ENCODE assay signal across 25 cellular contexts in genomic region chr10:31304261-31304970, GRCh38. TPM values are rescaled to one million over a fixed set of nuclear protein-coding genes. Genes with fewer than 3 reads are reported as not detected.
DNase-seq lines count a peak whose midpoint lies in the region; ATAC-seq and TF ChIP-seq lines count a peak whose summit lies in the region.
"Had no signal": no experiment of that assay in that cellular context is flagged by ENCODE, and none has a peak within 500 bp of the region (broad histone marks: within the 10 kb centered on the region; RNA-seq: fewer than 3 reads in every experiment).

No MANE protein-coding gene starts in this region.

- WGBS in mammary epithelial cell (ENCODE audit: low coverage, missing lambda C conversion rate): 59% methylated on average over 4 of the region's 6 CpGs

- no peak for ATAC-seq in stimulated activated naive B cell treated with anti-CD40 and anti-IgM and Interleukin-4, amounts not matched to agents 10 μg/mL and 1 μg/mL and 100 μg/mL, for 72 hours (replicated peaks)
- ATAC-seq: left lung, T-helper 17 cell had no signal

- no peak; the same call in 1 of the 2 replicates for TF ChIP-seq CTCF in AG10803 (conservative IDR thresholded peaks at IDR 0.05; ENCODE audit: low read length)
- no peak for TF ChIP-seq CTCF in mammary epithelial cell (conservative IDR thresholded peaks at IDR 0.05 in 1 of 2, IDR thresholded peaks at IDR 0.05 in 1 of 2; ENCODE audit: extremely low read depth in 1 of 2, insufficient read depth in 1 of 2, low read depth in 1 of 2, low read length in 2 of 2)

- no peaks in the 10 kb centered on the region for H3K27me3 Mint-ChIP-seq in IgD-negative memory B cell
- no peaks in the 10 kb centered on the region for H3K27me3 Mint-ChIP-seq in stimulated activated naive B cell treated with anti-CD40 and anti-IgM and Interleukin-4, amounts not matched to agents 10 μg/mL and 1 μg/mL and 100 μg/mL, for 72 hours
- H3K27me3 Mint-ChIP-seq: naive B cell had no signal

- no peak overlapping the region for H3K27ac ChIP-seq in mammary epithelial cell (ENCODE audit: insufficient read depth, low read depth, low read length)
- H3K27ac ChIP-seq: BLaER1, left lung had no signal

- no peak overlapping the region for H3K9ac ChIP-seq in mammary epithelial cell (ENCODE audit: insufficient read depth, low read length)
- H3K9ac ChIP-seq: BLaER1 had no signal

- peak overlapping the region in 2 of 3 donors; percentile 18 to 21 for H3K27ac Mint-ChIP-seq in IgD-negative memory B cell
- no peak overlapping the region for H3K27ac Mint-ChIP-seq in stimulated activated naive B cell treated with anti-CD40 and anti-IgM and Interleukin-4, amounts not matched to agents 10 μg/mL and 1 μg/mL and 100 μg/mL, for 72 hours
- H3K27ac Mint-ChIP-seq: activated T-cell treated with anti-CD3 and anti-CD28 coated beads, Interleukin-2, amount 50 U/mL, for 24 hours; T-helper 17 cell had no signal

- no peaks in the 10 kb centered on the region for H4K20me1 ChIP-seq in mammary epithelial cell (ENCODE audit: insufficient read depth, low read length)
- H4K20me1 ChIP-seq: BLaER1 had no signal

- peak; percentile 72 for DNase-seq in AG10803 (ENCODE audit: low read depth)
- DNase-seq in mammary epithelial cell: no peak
- peak; percentile 64 for DNase-seq in glomerular visceral epithelial cell (ENCODE audit: extremely low spot score)
- no peak for DNase-seq in stimulated activated naive B cell treated with anti-CD40 and anti-IgM and Interleukin-4, amounts not matched to agents 10 μg/mL and 1 μg/mL and 100 μg/mL, for 72 hours
- no peak for DNase-seq in putamen (ENCODE audit: low spot score)
- no peak for DNase-seq in HEK293T (ENCODE audit: extremely low spot score)
- DNase-seq in HUDEP-2 (lab: John Stamatoyannopoulos, UW; ENCODE audit: unreplicated experiment in 76 of 76): no peak
- DNase-seq: ACHN; activated CD4-positive, alpha-beta T cell treated with anti-CD3 and anti-CD28 coated beads for 4 hours; activated T-cell treated with anti-CD3 and anti-CD28 coated beads, Interleukin-2, amount 50 U/mL, for 24 hours; Calu3; cortex of kidney; EL; KG1; left lung; naive B cell; NCI-H1694 treated with DMSO at 0.1 percent for 48 hours; NCI-H748 treated with DMSO at 0.1 percent for 48 hours; RPMI8226; small intestine; stimulated activated CD4-positive, alpha-beta T cell treated with anti-CD3 and anti-CD28 coated beads, Interleukin-2, amount 100 ng/mL, for 24 hours; substantia nigra; T-helper 17 cell had no signal

- H2AFZ ChIP-seq in mammary epithelial cell (ENCODE audit: low read depth, low read length): peak overlapping the region; percentile 11

- no peaks in the 10 kb centered on the region for H3K27me3 ChIP-seq in mammary epithelial cell (ENCODE audit: insufficient read depth, low read length)
- H3K27me3 ChIP-seq: BLaER1, left lung had no signal

- CTCF ChIA-PET in mammary epithelial cell (lab: Charles Lee; ENCODE audit: low non-redundant PET) (no interaction called here), HEK293T (lab: Yijun Ruan, JAX) (no interaction called here)

- peaks cover 0 to 5% (median 0%) of the 10 kb centered on the region in 3 donors for H3K9me3 Mint-ChIP-seq in IgD-negative memory B cell
- peaks cover 0 to 2% of the 10 kb centered on the region in 2 donors for H3K9me3 Mint-ChIP-seq in stimulated activated naive B cell treated with anti-CD40 and anti-IgM and Interleukin-4, amounts not matched to agents 10 μg/mL and 1 μg/mL and 100 μg/mL, for 72 hours
- H3K9me3 Mint-ChIP-seq: activated T-cell treated with anti-CD3 and anti-CD28 coated beads, Interleukin-2, amount 50 U/mL, for 24 hours had no signal

- no peak overlapping the region for H3K4me3 Mint-ChIP-seq in IgD-negative memory B cell
- H3K4me3 Mint-ChIP-seq in stimulated activated naive B cell treated with anti-CD40 and anti-IgM and Interleukin-4, amounts not matched to agents 10 μg/mL and 1 μg/mL and 100 μg/mL, for 72 hours: no peak overlapping the region
- H3K4me3 Mint-ChIP-seq: activated T-cell treated with anti-CD3 and anti-CD28 coated beads, Interleukin-2, amount 50 U/mL, for 24 hours; naive B cell; T-helper 17 cell had no signal

- H3K4me2 ChIP-seq in mammary epithelial cell (ENCODE audit: insufficient read depth, low read depth, low read length): no peak overlapping the region
- H3K4me2 ChIP-seq: BLaER1 had no signal

- in situ Hi-C loops in mammary epithelial cell (cut with MboI; ENCODE audit: low sequenced_read_pairs in 2 of 2): no loop called here

- H3K36me3 ChIP-seq in mammary epithelial cell (ENCODE audit: insufficient read depth, low read length): no peaks in the 10 kb centered on the region
- H3K36me3 ChIP-seq: BLaER1, left lung had no signal

- no peak overlapping the region for H3K4me3 ChIP-seq in AG10803 (ENCODE audit: low read length)
- H3K4me3 ChIP-seq in mammary epithelial cell (replicated peaks in 1 of 3; ENCODE audit: insufficient read depth in 1 of 3, low read depth in 2 of 3, low read length in 3 of 3): no peak overlapping the region
- H3K4me3 ChIP-seq: BLaER1, left lung had no signal

- H3K79me2 ChIP-seq in mammary epithelial cell (ENCODE audit: insufficient read depth, low read length): no peaks in the 10 kb centered on the region

- BruUV-seq in mammary epithelial cell (replicated peaks; lab: Mats Ljungman, UMichigan): no TSS peak

- H3K4me1 ChIP-seq in mammary epithelial cell (ENCODE audit: insufficient read depth, low read length): peaks cover under 1% of the 10 kb centered on the region
- H3K4me1 ChIP-seq: BLaER1, left lung had no signal

- H3K9me3 ChIP-seq in mammary epithelial cell (replicated peaks; ENCODE audit: insufficient read depth, low read length): no peaks in the 10 kb centered on the region
- H3K9me3 ChIP-seq: BLaER1, left lung had no signal

- POLR2A ChIA-PET in HEK293T (lab: Yijun Ruan, JAX): no interaction called here

- peaks cover 3% of the 10 kb centered on the region for H3K36me3 Mint-ChIP-seq in IgD-negative memory B cell
- peaks cover 5 to 11% of the 10 kb centered on the region in 2 donors for H3K36me3 Mint-ChIP-seq in stimulated activated naive B cell treated with anti-CD40 and anti-IgM and Interleukin-4, amounts not matched to agents 10 μg/mL and 1 μg/mL and 100 μg/mL, for 72 hours

- intact Hi-C loops in mammary epithelial cell (cut with micrococcal nuclease): loop anchor here (5.0 kb wide), 1 partner anchor 52 kb away; no protein-coding TSS in a partner anchor

- dilution Hi-C loops in mammary epithelial cell (cut with HindIII; ENCODE audit: low sequenced_read_pairs): no loop called here

- H3K4me1 Mint-ChIP-seq in IgD-negative memory B cell: peaks cover 0 to 9% (median 3%) of the 10 kb centered on the region in 3 donors
- peaks cover 0 to 4% of the 10 kb centered on the region in 2 donors for H3K4me1 Mint-ChIP-seq in stimulated activated naive B cell treated with anti-CD40 and anti-IgM and Interleukin-4, amounts not matched to agents 10 μg/mL and 1 μg/mL and 100 μg/mL, for 72 hours
- H3K4me1 Mint-ChIP-seq: T-helper 17 cell had no signal

TF ChIP-seq in HEK293T, 16 proteins besides CTCF, POLR2A, EP300 and RAD21:
- TF ChIP-seq FOXA1 (IDR thresholded peaks at IDR 0.05): no peak
- no peak for TF ChIP-seq TARDBP (IDR thresholded peaks at IDR 0.05)
- TF ChIP-seq SP1 (IDR thresholded peaks at IDR 0.05): no peak
- TF ChIP-seq CTBP1 (IDR thresholded peaks at IDR 0.05; ENCODE audit: borderline replicate concordance): no peak
- TF ChIP-seq, protein P1, sequence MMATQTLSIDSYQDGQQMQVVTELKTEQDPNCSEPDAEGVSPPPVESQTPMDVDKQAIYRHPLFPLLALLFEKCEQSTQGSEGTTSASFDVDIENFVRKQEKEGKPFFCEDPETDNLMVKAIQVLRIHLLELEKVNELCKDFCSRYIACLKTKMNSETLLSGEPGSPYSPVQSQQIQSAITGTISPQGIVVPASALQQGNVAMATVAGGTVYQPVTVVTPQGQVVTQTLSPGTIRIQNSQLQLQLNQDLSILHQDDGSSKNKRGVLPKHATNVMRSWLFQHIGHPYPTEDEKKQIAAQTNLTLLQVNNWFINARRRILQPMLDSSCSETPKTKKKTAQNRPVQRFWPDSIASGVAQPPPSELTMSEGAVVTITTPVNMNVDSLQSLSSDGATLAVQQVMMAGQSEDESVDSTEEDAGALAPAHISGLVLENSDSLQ (IDR thresholded peaks at IDR 0.05): no peak
- no peak for TF ChIP-seq BHLHE40 (IDR thresholded peaks at IDR 0.05; ENCODE audit: borderline replicate concordance)
- no peak for TF ChIP-seq HDGF (IDR thresholded peaks at IDR 0.05; ENCODE audit: borderline replicate concordance)
- no peak for TF ChIP-seq ZNF384 (IDR thresholded peaks at IDR 0.05)
- TF ChIP-seq FOXM1 (IDR thresholded peaks at IDR 0.05; ENCODE audit: borderline replicate concordance): no peak
- TF ChIP-seq FOXK2 (IDR thresholded peaks at IDR 0.05): no peak
- TF ChIP-seq ARNT (IDR thresholded peaks at IDR 0.05): no peak
- TF ChIP-seq ELF4 (IDR thresholded peaks at IDR 0.05): no peak
- TF ChIP-seq L3MBTL2 (conservative IDR thresholded peaks at IDR 0.05): no peak
- no peak for TF ChIP-seq NFRKB (IDR thresholded peaks at IDR 0.05)
- no peak for TF ChIP-seq SUZ12 (IDR thresholded peaks at IDR 0.05)
- TF ChIP-seq LEF1 (IDR thresholded peaks at IDR 0.05; ENCODE audit: borderline replicate concordance): no peak

RNA-seq across cellular contexts. Expression of gene ZEB1, which starts 14.6 kb away (rescaled TPM):
- polyA plus RNA-seq in IgD-negative memory B cell: 32.2 TPM
- total RNA-seq in mammary epithelial cell: 1 to 10 TPM; 1.2 to 1.3 TPM
- 0.20 TPM for polyA plus RNA-seq in mammary epithelial cell
- polyA minus RNA-seq in mammary epithelial cell: not detected

Comparison
In these comparisons a context has a peak if more than half of its experiments do, and no peak if none do; other contexts are left out.
1. DNase-seq: peak in AG10803 (single experiment) and glomerular visceral epithelial cell (single experiment); none in mammary epithelial cell (single experiment), stimulated activated naive B cell treated with anti-CD40 and anti-IgM and Interleukin-4, amounts not matched to agents 10 μg/mL and 1 μg/mL and 100 μg/mL, for 72 hours (single experiment), putamen (single experiment), HEK293T (single experiment) and HUDEP-2 (0 of 76).
2. RNA of gene ZEB1, which starts 14.6 kb away (polyA plus RNA-seq): 32.2 TPM in IgD-negative memory B cell (single experiment); 0.20 TPM in mammary epithelial cell (single experiment); every median in the first group is over 10 times any median in the second.